In the genomic region with DNA sequence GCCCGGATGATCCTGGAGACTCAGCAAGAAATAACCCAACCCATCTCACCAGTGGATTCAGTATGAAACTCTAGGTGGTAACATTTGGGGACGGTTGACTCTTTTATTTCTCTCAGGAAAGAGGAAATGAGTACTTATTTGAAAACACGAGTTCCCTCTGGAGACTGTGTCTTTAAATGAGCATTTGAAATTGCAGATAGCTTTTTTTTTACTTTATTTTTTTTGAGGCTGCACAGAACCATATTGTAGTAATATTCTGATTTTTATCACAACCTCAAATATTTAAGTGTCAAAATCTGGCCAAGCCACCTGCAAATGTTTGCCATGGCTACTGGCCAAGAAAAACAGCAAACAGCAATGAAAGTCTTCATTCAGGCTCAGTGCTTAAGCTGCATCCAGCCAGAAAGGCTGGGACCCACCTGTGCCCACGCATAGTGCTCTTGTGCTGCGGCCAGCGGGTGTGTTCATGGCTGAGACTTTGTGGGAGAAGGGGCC, we compare ENCODE assay signal across 8 cellular contexts.
A peak's percentile ranks its signal among the peaks of the same experiment; 100 is the strongest.
DNase-seq lines count a peak whose midpoint lies in the region; ATAC-seq and TF ChIP-seq lines count a peak whose summit lies in the region.

No MANE protein-coding gene starts in this region.

- no peaks in the 10 kb centered on the region for H3K9me3 Mint-ChIP-seq in dendritic cell treated with granulocyte-macrophage colony-stimulating factor and Interleukin-4, amounts not matched to agents 40 ng/mL and 50 ng/mL, for 4 days
- peaks cover 4% of the 10 kb centered on the region for H3K9me3 Mint-ChIP-seq in type B pancreatic cell

- peaks cover 0 to 71% (median 12%) of the 10 kb centered on the region in 3 donors for H3K27me3 ChIP-seq in stomach
- H3K27me3 ChIP-seq in WERI-Rb-1 (ENCODE audit: insufficient read depth, low read depth, severe bottlenecking), result peaks cover 74% of the 10 kb centered on the region

- no peak for TF ChIP-seq EP300 in stomach (IDR thresholded peaks at IDR 0.05)

- H3K27me3 Mint-ChIP-seq in dendritic cell treated with granulocyte-macrophage colony-stimulating factor and Interleukin-4, amounts not matched to agents 40 ng/mL and 50 ng/mL, for 4 days, result peaks cover 35% of the 10 kb centered on the region
- peaks cover 13% of the 10 kb centered on the region for H3K27me3 Mint-ChIP-seq in type B pancreatic cell

- no peaks in the 10 kb centered on the region for H3K36me3 ChIP-seq in stomach
- H3K36me3 ChIP-seq in WERI-Rb-1, result no peaks in the 10 kb centered on the region

- no peak for TF ChIP-seq CTCF in stomach (IDR thresholded peaks at IDR 0.05)
- TF ChIP-seq CTCF in type B pancreatic cell (conservative IDR thresholded peaks at IDR 0.05), result no peak
- no peak for TF ChIP-seq CTCF in WERI-Rb-1 (IDR thresholded peaks at IDR 0.05; ENCODE audit: low read depth, low read length)

- WGBS in stomach, 5 donors, result 17 to 48% (median 22%) methylated on average over 6 of the region's 6 CpGs

- DNase-seq in NCI-H510A treated with DMSO at 0.1 percent for 48 hours (lab: John Stamatoyannopoulos, UW) (peak; percentile 58), stomach (peak; percentile 61), type B pancreatic cell (ENCODE audit: extremely low spot score, unreplicated experiment) (no peak), WERI-Rb-1 (no peak), foreskin melanocyte (no peak)

- peaks cover 31% of the 10 kb centered on the region for H3K4me1 Mint-ChIP-seq in dendritic cell treated with granulocyte-macrophage colony-stimulating factor and Interleukin-4, amounts not matched to agents 40 ng/mL and 50 ng/mL, for 4 days (ENCODE audit: low read depth)
- H3K4me1 Mint-ChIP-seq in type B pancreatic cell (ENCODE audit: unreplicated experiment), result peaks cover 19% of the 10 kb centered on the region

- H3K4me3 ChIP-seq in stomach (no peak overlapping the region), WERI-Rb-1 (ENCODE audit: low read depth, low read length) (no peak overlapping the region)

- H3K36me3 Mint-ChIP-seq in dendritic cell treated with granulocyte-macrophage colony-stimulating factor and Interleukin-4, amounts not matched to agents 40 ng/mL and 50 ng/mL, for 4 days (ENCODE audit: low read depth), result no peaks in the 10 kb centered on the region
- H3K36me3 Mint-ChIP-seq in type B pancreatic cell, result no peaks in the 10 kb centered on the region

- H3K9me3 ChIP-seq in stomach (no peaks in the 10 kb centered on the region), WERI-Rb-1 (ENCODE audit: severe bottlenecking) (no peaks in the 10 kb centered on the region)

- peaks cover 12 to 21% (median 19%) of the 10 kb centered on the region in 4 donors for H3K4me1 ChIP-seq in stomach

- no peak for TF ChIP-seq POLR2A in stomach (IDR thresholded peaks at IDR 0.05)

- ATAC-seq in HG02885 (IDR thresholded peaks at IDR 0.05; ENCODE audit: poor library complexity, unreplicated experiment) (peak; percentile 32), GM19023 (IDR thresholded peaks at IDR 0.05; ENCODE audit: unreplicated experiment) (no peak)

- H3K27ac Mint-ChIP-seq in dendritic cell treated with granulocyte-macrophage colony-stimulating factor and Interleukin-4, amounts not matched to agents 40 ng/mL and 50 ng/mL, for 4 days, result peak overlapping the region; percentile 78
- H3K27ac Mint-ChIP-seq in type B pancreatic cell, result no peak overlapping the region

- intact Hi-C loops in dendritic cell treated with granulocyte-macrophage colony-stimulating factor and Interleukin-4, amounts not matched to agents 40 ng/mL and 50 ng/mL, for 4 days (cut with micrococcal nuclease), result no loop called here
- intact Hi-C loops in stomach (cut with DNase I; ENCODE audit: low total_unique reads), result no loop called here

- H3K27ac ChIP-seq in stomach, result no peak overlapping the region
- no peak overlapping the region for H3K27ac ChIP-seq in WERI-Rb-1

- H3K4me3 Mint-ChIP-seq in dendritic cell treated with granulocyte-macrophage colony-stimulating factor and Interleukin-4, amounts not matched to agents 40 ng/mL and 50 ng/mL, for 4 days, result no peak overlapping the region
- H3K4me3 Mint-ChIP-seq in type B pancreatic cell, result no peak overlapping the region

Comparison
In these comparisons a context has a peak if more than half of its experiments do, and no peak if none do; other contexts are left out.
1. DNase-seq: peak in NCI-H510A treated with DMSO at 0.1 percent for 48 hours (single experiment) and stomach (single experiment); none in type B pancreatic cell (single experiment), WERI-Rb-1 (single experiment) and foreskin melanocyte (single experiment).